8 cellular contexts compared by ENCODE assay signal in the genomic region with DNA sequence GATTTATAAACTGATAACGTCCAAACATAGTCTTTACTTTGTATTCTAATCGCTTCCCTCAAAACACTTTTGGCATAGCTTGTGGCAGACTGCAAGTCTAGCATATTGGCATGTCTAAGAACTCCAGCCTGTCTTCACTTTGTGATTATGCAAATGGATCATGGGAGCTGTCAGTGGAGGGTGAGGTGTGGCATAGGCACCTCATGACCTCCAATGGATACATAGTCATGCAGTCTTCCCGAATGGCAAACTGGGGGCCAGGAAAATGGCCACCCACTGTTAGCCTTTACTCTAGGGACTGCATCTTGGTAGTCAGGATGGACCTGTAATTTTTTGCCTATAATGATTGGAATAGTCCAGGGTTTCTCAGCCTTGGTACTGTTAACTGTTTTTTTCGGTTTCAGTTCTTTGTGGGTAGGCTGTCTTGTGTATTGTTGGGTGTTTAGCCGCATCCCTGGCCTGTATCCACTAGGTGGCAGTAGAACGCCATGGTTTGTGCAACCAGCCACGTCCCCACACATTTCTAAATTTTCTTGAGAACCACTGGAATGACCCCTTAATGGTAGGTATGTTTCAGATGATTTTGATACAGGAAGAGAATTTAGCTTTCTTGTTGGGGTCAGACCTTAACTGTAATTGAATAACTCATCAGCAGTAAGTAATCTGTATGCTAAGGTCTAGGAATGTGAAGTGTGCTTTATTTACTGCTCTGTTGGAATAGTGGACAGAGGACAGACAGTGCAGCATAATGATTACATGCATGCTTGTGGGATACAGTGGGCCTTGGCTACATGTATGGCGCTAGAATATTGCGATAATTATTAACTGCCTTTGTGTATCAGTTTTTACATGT. TPM values are rescaled to one million over a fixed set of nuclear protein-coding genes. Genes with fewer than 3 reads are reported as not detected.
A peak's percentile ranks its signal among the peaks of the same experiment; 100 is the strongest.
DNase-seq lines count a peak whose midpoint lies in the region; ATAC-seq and TF ChIP-seq lines count a peak whose summit lies in the region.

No MANE protein-coding gene starts in this region.

- no peaks in the 10 kb centered on the region for H3K27me3 ChIP-seq in IMR-90 (ENCODE audit: control insufficient read depth, insufficient read depth, low read length)

- 0 out of 2 replicates have a peak, but pooled peaks have one; percentile 8 for TF ChIP-seq POLR2A in IMR-90 (IDR thresholded peaks at IDR 0.05; ENCODE audit: low read depth, low read length)

- no peaks in the 10 kb centered on the region for H3K36me3 Mint-ChIP-seq in activated naive CD4-positive, alpha-beta T cell treated with anti-CD3 and anti-CD28 coated beads, Interleukin-2, amount 50 U/mL, for 24 hours
- H3K36me3 Mint-ChIP-seq in glutamatergic neuron (ENCODE audit: unreplicated experiment), result peaks cover 3% of the 10 kb centered on the region
- no peaks in the 10 kb centered on the region for H3K36me3 Mint-ChIP-seq in type B pancreatic cell

- peak; percentile 81 for DNase-seq in EL
- peak; percentile 90 for DNase-seq in IMR-90
- DNase-seq in glutamatergic neuron, result peak; percentile 84
- DNase-seq in pons (ENCODE audit: low spot score), result peak; percentile 89
- DNase-seq in type B pancreatic cell (ENCODE audit: extremely low spot score, unreplicated experiment), result peak; percentile 79

- dilution Hi-C loops in IMR-90 (cut with HindIII; ENCODE audit: low sequenced_read_pairs, unreplicated experiment), result no loop called here

- H3K79me1 ChIP-seq in IMR-90 (ENCODE audit: low read depth in 1 of 2, low read length in 2 of 2), result no peaks in the 10 kb centered on the region

- H3K27ac ChIP-seq in IMR-90 (ENCODE audit: insufficient read depth, low read length), result peak overlapping the region; percentile 39

- BruUV-seq in IMR-90 (replicated peaks; lab: Mats Ljungman, UMichigan), result no TSS peak

- POLR2A ChIA-PET in IMR-90 (lab: Charles Lee; ENCODE audit: unreplicated experiment), result interaction anchor here (0.6 kb wide), 1 partner anchor 465 kb away, joined by 9 read pairs; a partner anchor contains a TSS

- peak overlapping the region; percentile 84 for H2AK5ac ChIP-seq in IMR-90 (ENCODE audit: low read depth, low read length)

- peak overlapping the region; percentile 76; the same call in 1 of the 2 replicates for H3K18ac ChIP-seq in IMR-90 (ENCODE audit: low read depth, low read length)

- peak overlapping the region; percentile 91 for H4K91ac ChIP-seq in IMR-90 (ENCODE audit: insufficient read depth, low read depth, low read length)

- H3K4me3 Mint-ChIP-seq in activated naive CD4-positive, alpha-beta T cell treated with anti-CD3 and anti-CD28 coated beads, Interleukin-2, amount 50 U/mL, for 24 hours, result peak overlapping the region; percentile 8
- no peak overlapping the region for H3K4me3 Mint-ChIP-seq in glutamatergic neuron (ENCODE audit: unreplicated experiment)
- H3K4me3 Mint-ChIP-seq in type B pancreatic cell, result no peak overlapping the region

- H2BK20ac ChIP-seq in IMR-90 (ENCODE audit: low read depth, low read length), result peak overlapping the region; percentile 69

- peaks cover 7% of the 10 kb centered on the region; the same call in 1 of the 2 replicates for H3K9me1 ChIP-seq in IMR-90 (ENCODE audit: insufficient read depth, low read length)

- ATAC-seq in GM21576 (IDR thresholded peaks at IDR 0.05; ENCODE audit: unreplicated experiment) (peak; percentile 86), IMR-90 (ENCODE audit: low read depth) (peak; percentile 79), SK-N-SH treated with all-trans-retinoic acid at 6 μM for 48 hours (peak; percentile 95)

- H3K27ac Mint-ChIP-seq in activated naive CD4-positive, alpha-beta T cell treated with anti-CD3 and anti-CD28 coated beads, Interleukin-2, amount 50 U/mL, for 24 hours, result peak overlapping the region; percentile 9
- no peak overlapping the region for H3K27ac Mint-ChIP-seq in glutamatergic neuron (ENCODE audit: unreplicated experiment)
- no peak overlapping the region for H3K27ac Mint-ChIP-seq in type B pancreatic cell

- no peak overlapping the region for H3K4me3 ChIP-seq in IMR-90 (ENCODE audit: insufficient read depth, low read depth, low read length)

- peak overlapping the region; percentile 48; the same call in 1 of the 2 replicates for H3K14ac ChIP-seq in IMR-90 (replicated peaks; ENCODE audit: low read depth, low read length)

- H3K9ac ChIP-seq in IMR-90 (ENCODE audit: low read depth, low read length), result peak overlapping the region; percentile 39; the same call in 1 of the 2 replicates

- H4K20me1 ChIP-seq in IMR-90 (ENCODE audit: insufficient read depth, low read length), result no peaks in the 10 kb centered on the region

- H2BK120ac ChIP-seq in IMR-90 (ENCODE audit: low read depth, low read length), result peak overlapping the region; percentile 75

- H4K8ac ChIP-seq in IMR-90 (ENCODE audit: low read depth in 2 of 2, low read length in 2 of 2), result peak overlapping the region; percentile 55 to 67; a peak in 3 of 4 replicates

- peak overlapping the region; percentile 74 for H3K4me2 ChIP-seq in IMR-90 (ENCODE audit: low read depth, low read length)

- TF ChIP-seq RAD21 in IMR-90 (IDR thresholded peaks at IDR 0.05; ENCODE audit: low read length), result peak; percentile 98

- H3K56ac ChIP-seq in IMR-90 (ENCODE audit: extremely low read depth, insufficient read depth, low read length), result no peak overlapping the region; the same call in 1 of the 2 replicates

- H3K36me3 ChIP-seq in IMR-90 (ENCODE audit: control insufficient read depth, insufficient read depth, low read length), result no peaks in the 10 kb centered on the region

- CTCF ChIA-PET in IMR-90 (lab: Yijun Ruan, JAX), result interaction anchor here (0.6 to 3.5 kb wide), 17 partner anchors 8 to 610 kb away, joined by 3 to 32 read pairs (median 5); a partner anchor contains a TSS

- H3K23ac ChIP-seq in IMR-90 (ENCODE audit: low read depth, low read length), result peak overlapping the region; percentile 46

- peaks cover 48% of the 10 kb centered on the region for H3K4me1 Mint-ChIP-seq in activated naive CD4-positive, alpha-beta T cell treated with anti-CD3 and anti-CD28 coated beads, Interleukin-2, amount 50 U/mL, for 24 hours
- H3K4me1 Mint-ChIP-seq in glutamatergic neuron (ENCODE audit: low read depth, unreplicated experiment) (peaks cover 10% of the 10 kb centered on the region), type B pancreatic cell (ENCODE audit: unreplicated experiment) (peaks cover 12% of the 10 kb centered on the region)

- peaks cover 21% of the 10 kb centered on the region for H3K4me1 ChIP-seq in IMR-90 (ENCODE audit: control insufficient read depth, insufficient read depth, low read length)

- no CpG with 5 or more reads among the region's 9 CpGs for WGBS in IMR-90 (ENCODE audit: extremely low coverage in 2 of 2, insufficient read length in 1 of 2), 2 experiments

- H4K5ac ChIP-seq in IMR-90 (ENCODE audit: low read depth, low read length), result peak overlapping the region; percentile 81

- H3K9me3 Mint-ChIP-seq in activated naive CD4-positive, alpha-beta T cell treated with anti-CD3 and anti-CD28 coated beads, Interleukin-2, amount 50 U/mL, for 24 hours, result no peaks in the 10 kb centered on the region
- H3K9me3 Mint-ChIP-seq in glutamatergic neuron (ENCODE audit: unreplicated experiment), result peaks cover 3% of the 10 kb centered on the region
- no peaks in the 10 kb centered on the region for H3K9me3 Mint-ChIP-seq in type B pancreatic cell

- no peaks in the 10 kb centered on the region for H3K27me3 Mint-ChIP-seq in activated naive CD4-positive, alpha-beta T cell treated with anti-CD3 and anti-CD28 coated beads, Interleukin-2, amount 50 U/mL, for 24 hours
- peaks cover 4% of the 10 kb centered on the region for H3K27me3 Mint-ChIP-seq in glutamatergic neuron (ENCODE audit: unreplicated experiment)
- H3K27me3 Mint-ChIP-seq in type B pancreatic cell, result peaks cover 4% of the 10 kb centered on the region

- H2BK5ac ChIP-seq in IMR-90 (ENCODE audit: low read depth, low read length, poor library complexity, severe bottlenecking), result peak overlapping the region; percentile 88

- TF ChIP-seq CTCF in IMR-90 (conservative IDR thresholded peaks at IDR 0.05; ENCODE audit: low read depth, low read length) (peak; percentile 96), glutamatergic neuron (IDR thresholded peaks at IDR 0.05; ENCODE audit: partially characterized antibody, unreplicated experiment) (peak; percentile 88), type B pancreatic cell (conservative IDR thresholded peaks at IDR 0.05) (peak; percentile 98)

- in situ Hi-C loops in IMR-90 (cut with MboI; ENCODE audit: low sequenced_read_pairs), result loop anchor here (5.0 to 10.0 kb wide), 3 partner anchors 50 to 207 kb away; a partner anchor contains a TSS

- H3K9me3 ChIP-seq in IMR-90 (ENCODE audit: control insufficient read depth, insufficient read depth, low read length), result no peaks in the 10 kb centered on the region

- H2BK15ac ChIP-seq in IMR-90 (ENCODE audit: low read depth, low read length), result peak overlapping the region; percentile 43; the same call in 2 of the 3 replicates

- no peak overlapping the region for H2AK9ac ChIP-seq in IMR-90 (replicated peaks; ENCODE audit: low read depth, low read length, poor library complexity)

- peak overlapping the region; percentile 43 for H3K4ac ChIP-seq in IMR-90 (ENCODE audit: low read depth, low read length)

- H2AFZ ChIP-seq in IMR-90 (replicated peaks; ENCODE audit: low read length, poor library complexity), result peak overlapping the region; percentile 45

- intact Hi-C loops in IMR-90 (cut with micrococcal nuclease), result loop anchor here (1.0 to 5.0 kb wide), 5 partner anchors 56 to 690 kb away; no protein-coding TSS in a partner anchor

TF ChIP-seq in IMR-90, 13 proteins besides CTCF, POLR2A, EP300 and RAD21 (continues in another document):
- TF ChIP-seq NFE2L2 (IDR thresholded peaks at IDR 0.05; ENCODE audit: low read depth, low read length) (no peak), SMC3 (IDR thresholded peaks at IDR 0.05; ENCODE audit: low read depth, low read length) (peak; percentile 89), BHLHE40 (IDR thresholded peaks at IDR 0.05; ENCODE audit: low read depth, low read length) (0 out of 2 replicates have a peak, but pooled peaks have one; percentile 6)

TF ChIP-seq in SK-N-SH treated with all-trans-retinoic acid at 6 μM for 48 hours, 23 proteins besides CTCF, POLR2A, EP300 and RAD21 (continues in another document):
- TF ChIP-seq CSDC2 (CRISPR knock-in tag; IDR thresholded peaks at IDR 0.05) (no peak), ZNF70 (CRISPR knock-in tag; IDR thresholded peaks at IDR 0.05) (no peak), ISL1 (CRISPR knock-in tag; IDR thresholded peaks at IDR 0.05) (no peak), ESRRG (CRISPR knock-in tag; IDR thresholded peaks at IDR 0.05) (no peak)

RNA-seq across cellular contexts. Expression of a gene that starts 24.6 kb away (rescaled TPM):
- total RNA-seq in IMR-90 (2012; rRNA removed) (not detected in 2 replicates), glutamatergic neuron (ENCODE audit: unreplicated experiment) (not detected), type B pancreatic cell (ENCODE audit: low replicate concordance) (not detected in 2 replicates)
- polyA plus RNA-seq in IMR-90 (2012; rRNA removed), result not detected in 2 replicates
- polyA plus RNA-seq in IMR-90 (2012; cell fraction: cytosol; rRNA removed), result not detected in 2 replicates
- not detected in 2 replicates for polyA plus RNA-seq in IMR-90 (2012; cell fraction: nucleus; rRNA removed; ENCODE audit: low replicate concordance)

RNA-seq across cellular contexts. Expression of a gene that starts 50.7 kb away (rescaled TPM):
- total RNA-seq in IMR-90 (2012; rRNA removed) (not detected in 2 replicates), glutamatergic neuron (ENCODE audit: unreplicated experiment) (not detected), type B pancreatic cell (ENCODE audit: low replicate concordance) (0.14 and 0.60 TPM in 2 replicates)
- polyA plus RNA-seq in IMR-90 (2012; rRNA removed), result not detected in 2 replicates
- polyA plus RNA-seq in IMR-90 (2012; cell fraction: cytosol; rRNA removed), result not detected in 2 replicates
- polyA plus RNA-seq in IMR-90 (2012; cell fraction: nucleus; rRNA removed; ENCODE audit: low replicate concordance), result not detected in 2 replicates
